Comparison of ENCODE assay signal across 12 cellular contexts in the genomic region with DNA sequence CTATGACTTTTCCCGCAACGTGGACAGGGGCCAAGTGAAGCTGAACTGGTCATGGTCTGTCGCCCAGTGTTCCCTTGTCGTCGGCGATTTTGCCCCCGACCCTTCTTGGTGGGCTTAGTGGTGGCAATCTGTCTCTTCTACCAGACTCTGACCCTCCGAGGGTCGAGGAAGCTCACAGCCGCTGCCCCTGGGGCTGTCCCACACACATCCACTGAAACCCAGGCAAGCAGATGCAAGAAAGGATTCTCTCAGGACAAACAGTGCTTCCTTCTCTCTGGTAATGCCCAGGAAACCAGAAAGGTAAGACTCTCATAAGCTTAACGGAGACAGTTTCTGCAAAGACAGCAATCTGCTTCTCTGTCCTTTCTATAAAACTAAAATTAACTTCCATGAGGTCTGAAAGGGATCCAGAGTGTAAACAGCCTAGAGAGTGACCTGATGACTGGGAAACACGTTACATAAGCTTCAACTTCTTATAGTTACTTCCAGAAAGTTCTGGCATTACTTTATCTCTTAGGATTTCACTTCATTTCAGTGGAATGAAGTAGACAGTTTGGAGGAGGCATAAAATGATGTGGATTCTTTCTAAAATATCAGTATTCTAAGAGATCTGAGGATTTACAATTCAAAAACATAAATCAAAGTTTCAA. TPM values are rescaled to one million over a fixed set of nuclear protein-coding genes. Genes with fewer than 3 reads are reported as not detected.
DNase-seq lines count a peak whose midpoint lies in the region; ATAC-seq and TF ChIP-seq lines count a peak whose summit lies in the region.
"Had no signal": no experiment of that assay in that cellular context is flagged by ENCODE, and none has a peak within 500 bp of the region (broad histone marks: within the 10 kb centered on the region; RNA-seq: fewer than 3 reads in every experiment).

No MANE protein-coding gene starts in this region.

- TF ChIP-seq EP300 in ovary (IDR thresholded peaks at IDR 0.05): no peak

- CTCF ChIA-PET in AG04450 (lab: Charles Lee): interaction anchor here (1.0 to 8.9 kb wide), 9 partner anchors 9 to 183 kb away, joined by 3 to 178 read pairs (median 7); no protein-coding TSS in a partner anchor

- no peak for TF ChIP-seq POLR2A in ovary (IDR thresholded peaks at IDR 0.05)

- POLR2A ChIA-PET in AG04450 (lab: Yijun Ruan, JAX): interaction anchor here (1.3 to 5.4 kb wide), 4 partner anchors 12 to 118 kb away, joined by 5 to 62 read pairs (median 10); no protein-coding TSS in a partner anchor

- H3K36me3 Mint-ChIP-seq in stimulated activated memory B cell treated with anti-CD40 and anti-IgM and Interleukin-4, amounts not matched to agents 10 μg/mL and 1 μg/mL and 100 μg/mL, for 72 hours: no peaks in the 10 kb centered on the region
- H3K36me3 Mint-ChIP-seq: activated naive CD4-positive, alpha-beta T cell treated with anti-CD3 and anti-CD28 coated beads, Interleukin-2, amount 50 U/mL, for 72 hours; CD8-positive, alpha-beta T cell had no signal

- H3K4me1 ChIP-seq in SJSA1 (replicated peaks) (peaks cover 36% of the 10 kb centered on the region), ovary (ENCODE audit: insufficient read depth) (peaks cover 8% of the 10 kb centered on the region)

- DNase-seq in AG04450 (ENCODE audit: low read depth, low spot score): no peak
- DNase-seq in SJSA1 (ENCODE audit: low read depth in 1 of 2, low spot score in 2 of 2): peak in 1 of 2 experiments; percentile 66
- DNase-seq in glomerular visceral epithelial cell (ENCODE audit: extremely low spot score): peak; percentile 16
- peak; percentile 37 to 72 (median 48) for DNase-seq in ovary
- no peak for DNase-seq in NCI-H2107 treated with DMSO at 0.1 percent for 48 hours (lab: John Stamatoyannopoulos, UW; ENCODE audit: unreplicated experiment)
- DNase-seq: CD8-positive, alpha-beta T cell; NCI-H1694 treated with DMSO at 0.1 percent for 48 hours had no signal

- 1 to 6% (median 3%) methylated on average over 12 of the region's 12 CpGs for WGBS in ovary, 3 donors

- H3K27me3 ChIP-seq in AG04450 (ENCODE audit: control insufficient read depth, insufficient read depth, low read length) (no peaks in the 10 kb centered on the region), SJSA1 (replicated peaks) (no peaks in the 10 kb centered on the region), ovary (no peaks in the 10 kb centered on the region)

- peaks cover 54% of the 10 kb centered on the region for H3K27me3 Mint-ChIP-seq in stimulated activated memory B cell treated with anti-CD40 and anti-IgM and Interleukin-4, amounts not matched to agents 10 μg/mL and 1 μg/mL and 100 μg/mL, for 72 hours

- intact Hi-C loops in ovary (cut with DNase I): loop anchor here (2.0 to 5.0 kb wide), 4 partner anchors 88 to 113 kb away; no protein-coding TSS in a partner anchor

- H3K9me3 Mint-ChIP-seq in stimulated activated memory B cell treated with anti-CD40 and anti-IgM and Interleukin-4, amounts not matched to agents 10 μg/mL and 1 μg/mL and 100 μg/mL, for 72 hours: no peaks in the 10 kb centered on the region
- H3K9me3 Mint-ChIP-seq: activated naive CD4-positive, alpha-beta T cell treated with anti-CD3 and anti-CD28 coated beads, Interleukin-2, amount 50 U/mL, for 72 hours; CD8-positive, alpha-beta T cell had no signal

- H3K4me3 ChIP-seq in AG04450 (ENCODE audit: low read depth, low read length): peak overlapping the region; percentile 76
- peak overlapping the region; percentile 43 for H3K4me3 ChIP-seq in SJSA1
- peak overlapping the region; percentile 43 for H3K4me3 ChIP-seq in ovary

- H3K36me3 ChIP-seq in SJSA1: peaks cover 14% of the 10 kb centered on the region
- no peaks in the 10 kb centered on the region for H3K36me3 ChIP-seq in ovary

- H3K4me1 Mint-ChIP-seq in stimulated activated memory B cell treated with anti-CD40 and anti-IgM and Interleukin-4, amounts not matched to agents 10 μg/mL and 1 μg/mL and 100 μg/mL, for 72 hours: peaks cover 17% of the 10 kb centered on the region

- no peak for ATAC-seq in GM21381 (IDR thresholded peaks at IDR 0.05; ENCODE audit: unreplicated experiment)
- no peak for ATAC-seq in HG03457 (IDR thresholded peaks at IDR 0.05; ENCODE audit: unreplicated experiment)
- no peak for ATAC-seq in stimulated activated memory B cell treated with anti-CD40 and anti-IgM and Interleukin-4, amounts not matched to agents 10 μg/mL and 1 μg/mL and 100 μg/mL, for 72 hours
- ATAC-seq: activated naive CD4-positive, alpha-beta T cell treated with anti-CD3 and anti-CD28 coated beads, Interleukin-2, amount 50 U/mL, for 72 hours; CD8-positive, alpha-beta T cell had no signal

- H3K27ac ChIP-seq in AG04450 (ENCODE audit: low read depth, low read length): peak overlapping the region; percentile 90
- H3K27ac ChIP-seq in SJSA1: peak overlapping the region; percentile 90
- H3K27ac ChIP-seq in ovary: peak overlapping the region; percentile 79 to 87

- no peaks in the 10 kb centered on the region for H3K9me3 ChIP-seq in AG04450 (ENCODE audit: control insufficient read depth, insufficient read depth, low read length)
- H3K9me3 ChIP-seq in SJSA1 (replicated peaks): no peaks in the 10 kb centered on the region
- H3K9me3 ChIP-seq in ovary: no peaks in the 10 kb centered on the region

- no peak overlapping the region for H3K27ac Mint-ChIP-seq in stimulated activated memory B cell treated with anti-CD40 and anti-IgM and Interleukin-4, amounts not matched to agents 10 μg/mL and 1 μg/mL and 100 μg/mL, for 72 hours
- H3K27ac Mint-ChIP-seq: activated naive CD4-positive, alpha-beta T cell treated with anti-CD3 and anti-CD28 coated beads, Interleukin-2, amount 50 U/mL, for 72 hours; CD8-positive, alpha-beta T cell had no signal

- H3K4me3 Mint-ChIP-seq in stimulated activated memory B cell treated with anti-CD40 and anti-IgM and Interleukin-4, amounts not matched to agents 10 μg/mL and 1 μg/mL and 100 μg/mL, for 72 hours: no peak overlapping the region

- TF ChIP-seq CTCF in AG04450 (IDR thresholded peaks at IDR 0.05; ENCODE audit: low read depth, low read length): no peak
- no peak for TF ChIP-seq CTCF in ovary (IDR thresholded peaks at IDR 0.05)

RNA-seq across cellular contexts. Expression of gene CPED1, which starts 1.2 kb away (rescaled TPM):
- polyA plus RNA-seq in AG04450 (2011; rRNA removed): 47.6 and 52.0 TPM in 2 replicates
- 87.6 and 120 TPM in 2 replicates for polyA minus RNA-seq in AG04450 (2011; rRNA and poly(A)+ RNA removed)
- 46.6 and 64.8 TPM in 2 replicates for total RNA-seq in SJSA1 (2014; rRNA removed; shearing (Covaris generic))
- 100 to 1,000 TPM in 4 of 7 donors, 10 to 100 TPM in 3; 62.7 to 127 (median 102) TPM for total RNA-seq in ovary
- polyA plus RNA-seq in ovary: 10 to 100 TPM; 42.1 to 54.1 TPM
- total RNA-seq: activated naive CD4-positive, alpha-beta T cell treated with anti-CD3 and anti-CD28 coated beads, Interleukin-2, amount 50 U/mL, for 72 hours; CD8-positive, alpha-beta T cell; T-helper 2 cell treated with Interferon-gamma antibody and Interleukin-4, amounts not matched to agents 100 ng/mL and 5 ng/mL, for 36 hours had no signal

RNA-seq across cellular contexts. Expression of gene ING3, which starts 39.1 kb away (rescaled TPM):
- polyA plus RNA-seq in AG04450 (2011; rRNA removed) (9.8 and 14.5 TPM in 2 replicates), ovary (10 to 100 TPM; 14.8 to 19.5 TPM)
- 6.3 and 10.1 TPM in 2 replicates for polyA minus RNA-seq in AG04450 (2011; rRNA and poly(A)+ RNA removed)
- 18.3 and 31.2 TPM in 2 replicates for total RNA-seq in SJSA1 (2014; rRNA removed; shearing (Covaris generic))
- total RNA-seq in ovary: 10 to 100 TPM; 10.1 to 19.1 (median 17.0) TPM

Comparison
In these comparisons a context has a peak if more than half of its experiments do, and no peak if none do; other contexts are left out.
1. DNase-seq: peak in glomerular visceral epithelial cell (single experiment) and ovary (5 of 5); none in AG04450 (single experiment) and NCI-H2107 treated with DMSO at 0.1 percent for 48 hours (single experiment).
2. Peak in every context shown above with its lines, with median percentiles within 50 percentile points of each other: H3K27ac ChIP-seq and H3K4me3 ChIP-seq.